ENCODE assay signal across 1 cellular context in the genomic region with DNA sequence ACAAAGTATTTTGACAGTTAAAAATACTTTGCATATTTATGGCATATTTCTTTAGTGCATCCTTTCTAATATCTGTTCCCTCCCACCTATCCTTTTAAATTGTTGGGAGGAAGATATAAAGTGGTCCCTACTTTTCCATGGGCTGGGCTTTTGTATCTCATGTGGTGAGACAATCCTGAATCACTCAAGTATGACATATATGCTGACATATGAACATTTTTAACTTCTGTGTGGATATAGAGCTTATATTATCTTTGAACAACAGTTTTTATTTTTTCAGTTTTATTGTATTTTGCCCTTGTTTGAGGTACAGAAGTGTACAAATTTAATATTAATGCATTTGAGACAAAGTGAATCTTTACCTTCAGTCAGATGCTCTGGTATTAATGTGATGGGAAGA.
TF ChIP-seq lines count a peak whose summit lies in the region.

No MANE protein-coding gene starts in this region.

TF ChIP-seq in K562, 482 proteins besides CTCF, POLR2A, EP300 and RAD21 (continued from another document):
- TF ChIP-seq, protein P1, sequence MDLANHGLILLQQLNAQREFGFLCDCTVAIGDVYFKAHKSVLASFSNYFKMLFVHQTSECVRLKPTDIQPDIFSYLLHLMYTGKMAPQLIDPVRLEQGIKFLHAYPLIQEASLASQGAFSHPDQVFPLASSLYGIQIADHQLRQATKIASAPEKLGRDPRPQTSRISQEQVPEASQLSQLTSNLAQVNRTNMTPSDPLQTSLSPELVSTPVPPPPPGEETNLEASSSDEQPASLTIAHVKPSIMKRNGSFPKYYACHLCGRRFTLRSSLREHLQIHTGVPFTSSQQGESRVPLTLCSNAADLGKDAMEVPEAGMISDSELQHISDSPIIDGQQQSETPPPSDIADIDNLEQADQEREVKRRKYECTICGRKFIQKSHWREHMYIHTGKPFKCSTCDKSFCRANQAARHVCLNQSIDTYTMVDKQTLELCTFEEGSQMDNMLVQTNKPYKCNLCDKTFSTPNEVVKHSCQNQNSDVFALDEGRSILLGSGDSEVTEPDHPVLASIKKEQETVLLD (IDR thresholded peaks at IDR 0.05): no peak
TF ChIP-seq in K562: peak in this region for 1.
